Comparison of ENCODE assay signal across 19 cellular contexts in the genomic region with DNA sequence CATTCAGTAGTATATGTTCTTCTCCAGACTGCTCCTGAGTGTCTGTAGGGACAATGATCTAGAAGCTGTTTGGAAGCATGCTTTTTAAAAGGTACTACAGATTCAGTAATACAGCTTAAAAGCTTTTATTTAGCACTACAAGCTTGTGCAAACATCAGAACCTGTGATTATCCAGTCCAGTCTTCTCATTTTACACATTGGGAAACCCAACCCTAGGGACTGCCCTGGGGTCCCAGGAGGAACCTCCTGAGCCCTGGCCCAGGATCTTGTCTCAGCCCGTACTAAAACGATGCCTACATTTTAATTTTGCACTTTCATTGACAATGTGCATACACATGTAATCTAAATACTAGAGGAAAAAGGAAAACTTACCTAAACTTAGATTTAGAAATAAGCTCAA. TPM values are rescaled to one million over a fixed set of nuclear protein-coding genes. Genes with fewer than 3 reads are reported as not detected.
DNase-seq lines count a peak whose midpoint lies in the region; ATAC-seq and TF ChIP-seq lines count a peak whose summit lies in the region.
"Had no signal": no experiment of that assay in that cellular context is flagged by ENCODE, and none has a peak within 500 bp of the region (broad histone marks: within the 10 kb centered on the region; RNA-seq: fewer than 3 reads in every experiment).

No MANE protein-coding gene starts in this region.

- H3K4me1 Mint-ChIP-seq in natural killer cell treated with Interleukin-12 subunit alpha and Interleukin-12 subunit beta and Interleukin-15 and Interleukin-18, amount 100 ng/mL, for 72 hours (ENCODE audit: low read depth in 2 of 2): peaks cover 5 to 6% of the 10 kb centered on the region in 2 donors

- TF ChIP-seq CTCF in left ventricle myocardium inferior (IDR thresholded peaks at IDR 0.05; ENCODE audit: borderline replicate concordance) (no peak), smooth muscle cell (IDR thresholded peaks at IDR 0.05; ENCODE audit: borderline replicate concordance, insufficient read depth, poor library complexity, severe bottlenecking) (no peak)

- H3K79me2 ChIP-seq in smooth muscle cell (ENCODE audit: low read depth): peaks cover 4% of the 10 kb centered on the region

- 91% methylated on average over 2 of the region's 2 CpGs for WGBS in smooth muscle cell (ENCODE audit: low lambda C conversion rate)

- H3K9me3 Mint-ChIP-seq in natural killer cell treated with Interleukin-12 subunit alpha and Interleukin-12 subunit beta and Interleukin-15 and Interleukin-18, amount 100 ng/mL, for 72 hours: no peaks in the 10 kb centered on the region
- H3K9me3 Mint-ChIP-seq: GM23338 had no signal

- H3F3A ChIP-seq in smooth muscle cell (ENCODE audit: low read depth): no peaks in the 10 kb centered on the region

- H3K27ac ChIP-seq in left ventricle myocardium inferior (replicated peaks): peak overlapping the region; percentile 82
- H3K27ac ChIP-seq in smooth muscle cell (ENCODE audit: low read depth): no peak overlapping the region
- H3K27ac ChIP-seq: A549; BLaER1 treated with 17β-estradiol and CSF1 and Interleukin-3, amounts not matched to agents 10 nM and 100 nM; RWPE1; SJCRH30 had no signal

- no peaks in the 10 kb centered on the region for H4K20me1 ChIP-seq in smooth muscle cell (ENCODE audit: low read depth)

- no peaks in the 10 kb centered on the region for H3K27me3 ChIP-seq in left ventricle myocardium inferior (ENCODE audit: low read depth)
- no peaks in the 10 kb centered on the region for H3K27me3 ChIP-seq in smooth muscle cell (ENCODE audit: low read depth)
- H3K27me3 ChIP-seq: BLaER1 treated with 17β-estradiol and CSF1 and Interleukin-3, amounts not matched to agents 10 nM and 100 nM; SJCRH30 had no signal

- intact Hi-C loops in left ventricle myocardium inferior (cut with micrococcal nuclease) (no loop called here), Right ventricle myocardium inferior (cut with DNase I) (no loop called here)

- no peak for ATAC-seq in Right ventricle myocardium inferior
- no peak for ATAC-seq in HG02798 (IDR thresholded peaks at IDR 0.05; ENCODE audit: poor library complexity, unreplicated experiment)
- no peak for ATAC-seq in natural killer cell treated with Interleukin-12 subunit alpha and Interleukin-12 subunit beta and Interleukin-15 and Interleukin-18, amount 100 ng/mL, for 72 hours
- ATAC-seq: A549, HCT116, PC-3, T-helper 17 cell had no signal

- no peaks in the 10 kb centered on the region for H3K9me3 ChIP-seq in left ventricle myocardium inferior (replicated peaks)
- no peaks in the 10 kb centered on the region for H3K9me3 ChIP-seq in smooth muscle cell (replicated peaks; ENCODE audit: low read depth)
- H3K9me3 ChIP-seq: A549; BLaER1 treated with 17β-estradiol and CSF1 and Interleukin-3, amounts not matched to agents 10 nM and 100 nM; SJCRH30 had no signal

- H3K4me3 ChIP-seq in left ventricle myocardium inferior (peak overlapping the region; percentile 6), smooth muscle cell (no peak overlapping the region)
- H3K4me3 ChIP-seq: A549; BLaER1 treated with 17β-estradiol and CSF1 and Interleukin-3, amounts not matched to agents 10 nM and 100 nM; GM23338; SJCRH30 had no signal

- no peak overlapping the region for H3K4me2 ChIP-seq in smooth muscle cell
- H3K4me2 ChIP-seq: A549; BLaER1 treated with 17β-estradiol and CSF1 and Interleukin-3, amounts not matched to agents 10 nM and 100 nM; GM23338 had no signal

- no peaks in the 10 kb centered on the region for H3K36me3 Mint-ChIP-seq in natural killer cell treated with Interleukin-12 subunit alpha and Interleukin-12 subunit beta and Interleukin-15 and Interleukin-18, amount 100 ng/mL, for 72 hours

- no peaks in the 10 kb centered on the region for H3K27me3 Mint-ChIP-seq in natural killer cell treated with Interleukin-12 subunit alpha and Interleukin-12 subunit beta and Interleukin-15 and Interleukin-18, amount 100 ng/mL, for 72 hours
- H3K27me3 Mint-ChIP-seq: T-helper 17 cell had no signal

- H3K4me1 ChIP-seq in left ventricle myocardium inferior (peaks cover 100% of the 10 kb centered on the region), smooth muscle cell (ENCODE audit: low read depth) (no peaks in the 10 kb centered on the region)
- H3K4me1 ChIP-seq: A549 had no signal

- DNase-seq in left ventricle myocardium inferior (no peak), Right ventricle myocardium inferior (ENCODE audit: missing footprints) (no peak), NCI-H146 treated with DMSO at 0.1 percent for 48 hours (lab: John Stamatoyannopoulos, UW; ENCODE audit: unreplicated experiment) (peak; percentile 37), NCI-H2227 treated with DMSO at 0.1 percent for 48 hours (lab: John Stamatoyannopoulos, UW) (peak; percentile 14), left kidney (ENCODE audit: low read depth, low spot score) (peak; percentile 41), smooth muscle cell (lab: John Stamatoyannopoulos, UW; ENCODE audit: unreplicated experiment) (no peak)
- DNase-seq in natural killer cell treated with Interleukin-12 subunit alpha and Interleukin-12 subunit beta and Interleukin-15 and Interleukin-18, amount 100 ng/mL, for 72 hours (ENCODE audit: low spot score): no peak
- DNase-seq: KBM-7, NCI-H1105, NCI-H526, PC-3, SJCRH30, T-helper 17 cell had no signal

- H3K36me3 ChIP-seq in left ventricle myocardium inferior: no peaks in the 10 kb centered on the region
- no peaks in the 10 kb centered on the region for H3K36me3 ChIP-seq in smooth muscle cell (ENCODE audit: low read depth)
- H3K36me3 ChIP-seq: BLaER1 treated with 17β-estradiol and CSF1 and Interleukin-3, amounts not matched to agents 10 nM and 100 nM; SJCRH30 had no signal

- H2AFZ ChIP-seq in smooth muscle cell (ENCODE audit: low read depth): no peak overlapping the region
- H2AFZ ChIP-seq: GM23338 had no signal

- H3K9ac ChIP-seq in smooth muscle cell (ENCODE audit: low read depth): no peak overlapping the region
- H3K9ac ChIP-seq: BLaER1 treated with 17β-estradiol and CSF1 and Interleukin-3, amounts not matched to agents 10 nM and 100 nM had no signal

- H3K4me3 Mint-ChIP-seq in natural killer cell treated with Interleukin-12 subunit alpha and Interleukin-12 subunit beta and Interleukin-15 and Interleukin-18, amount 100 ng/mL, for 72 hours: no peak overlapping the region
- H3K4me3 Mint-ChIP-seq: GM23338, T-helper 17 cell had no signal

- H3K27ac Mint-ChIP-seq in natural killer cell treated with Interleukin-12 subunit alpha and Interleukin-12 subunit beta and Interleukin-15 and Interleukin-18, amount 100 ng/mL, for 72 hours: no peak overlapping the region
- H3K27ac Mint-ChIP-seq: GM23338 had no signal

RNA-seq across cellular contexts. Expression of a gene that starts 12.5 kb away (rescaled TPM):
- total RNA-seq in left ventricle myocardium inferior: 36.8 TPM
- total RNA-seq in Right ventricle myocardium inferior: 34.9 TPM
- total RNA-seq in natural killer cell treated with Interleukin-12 subunit alpha and Interleukin-12 subunit beta and Interleukin-15 and Interleukin-18, amount 100 ng/mL, for 72 hours: 10 to 100 TPM; 25.4 to 26.7 TPM
- 25.1 and 42.0 TPM in 2 replicates for total RNA-seq in smooth muscle cell
- 5.7 and 19.5 TPM in 2 replicates for polyA plus RNA-seq in smooth muscle cell

Comparison
In these comparisons a context has a peak if more than half of its experiments do, and no peak if none do; other contexts are left out.
1. DNase-seq: peak in NCI-H146 treated with DMSO at 0.1 percent for 48 hours (single experiment), NCI-H2227 treated with DMSO at 0.1 percent for 48 hours (single experiment) and left kidney (single experiment); none in left ventricle myocardium inferior (single experiment), Right ventricle myocardium inferior (single experiment), natural killer cell treated with Interleukin-12 subunit alpha and Interleukin-12 subunit beta and Interleukin-15 and Interleukin-18, amount 100 ng/mL, for 72 hours (single experiment) and smooth muscle cell (single experiment).